In genomic region chr6:120675886-120676285, GRCh38 we compare ENCODE assay signal across 1 cellular context.
TF ChIP-seq lines count a peak whose summit lies in the region.

No MANE protein-coding gene starts in this region.

TF ChIP-seq in HepG2, 621 proteins besides CTCF, POLR2A, EP300 and RAD21 (continued from another document):
- TF ChIP-seq NRL (CRISPR knock-in tag; IDR thresholded peaks at IDR 0.05; ENCODE audit: borderline replicate concordance) (no peak), NFE2L2 (IDR thresholded peaks at IDR 0.05; ENCODE audit: low read length) (peak; percentile 83), MAFK (conservative IDR thresholded peaks at IDR 0.05 in 1 of 2, IDR thresholded peaks at IDR 0.05 in 1 of 2; ENCODE audit: low read length in 2 of 2) (peak; percentile 52 to 57; a peak in 3 of 4 replicates), ZKSCAN1 (IDR thresholded peaks at IDR 0.05; ENCODE audit: low read length) (no peak), MAFF (IDR thresholded peaks at IDR 0.05; ENCODE audit: low read depth, low read length) (0 out of 2 replicates have a peak, but pooled peaks have one; percentile 37), RNF219 (CRISPR knock-in tag; IDR thresholded peaks at IDR 0.05) (no peak)
TF ChIP-seq in HepG2: peak in this region for 3.
